Comparison of ENCODE assay signal across 10 cellular contexts in genomic region chr14:93789366-93790130, GRCh38. TPM values are rescaled to one million over a fixed set of nuclear protein-coding genes. Genes with fewer than 3 reads are reported as not detected.
DNase-seq lines count a peak whose midpoint lies in the region; ATAC-seq and TF ChIP-seq lines count a peak whose summit lies in the region.
"Had no signal": no experiment of that assay in that cellular context is flagged by ENCODE, and none has a peak within 500 bp of the region (broad histone marks: within the 10 kb centered on the region; RNA-seq: fewer than 3 reads in every experiment).

No MANE protein-coding gene starts in this region.

- WGBS in heart right ventricle, 2 donors, result 43 to 46% methylated on average over 18 of the region's 18 CpGs
- 44 to 52% (median 48%) methylated on average over 12 to 18 of the region's 18 CpGs for WGBS in adrenal gland, 4 donors

- H3K4me1 ChIP-seq in PC-3 (ENCODE audit: insufficient read depth, low read length), result no peaks in the 10 kb centered on the region
- H3K4me1 ChIP-seq in heart right ventricle, result peaks cover 0 to 21% (median 9%) of the 10 kb centered on the region in 9 donors
- H3K4me1 ChIP-seq in rectal smooth muscle tissue (ENCODE audit: control insufficient read depth, insufficient read depth, low read length), result peaks cover 17% of the 10 kb centered on the region
- no peaks in the 10 kb centered on the region for H3K4me1 ChIP-seq in adrenal gland (replicated peaks in 1 of 2)
- H3K4me1 ChIP-seq: foreskin keratinocyte had no signal

- DNase-seq in Calu3, result no peak
- DNase-seq in PC-3, result no peak
- DNase-seq in heart right ventricle, result no peak
- DNase-seq in adrenal gland, result no peak
- no peak for DNase-seq in NCI-H128 (lab: John Stamatoyannopoulos, UW; ENCODE audit: unreplicated experiment)
- no peak for DNase-seq in NCI-H1048 (lab: John Stamatoyannopoulos, UW)

- POLR2A ChIA-PET in PC-3 (lab: Charles Lee; ENCODE audit: unreplicated experiment), result no interaction called here

- no peak for TF ChIP-seq CTCF in Calu3 (IDR thresholded peaks at IDR 0.05; ENCODE audit: unreplicated experiment)
- TF ChIP-seq CTCF in PC-3 (conservative IDR thresholded peaks at IDR 0.05; ENCODE audit: low read depth, low read length), result no peak; the same call in 1 of the 2 replicates
- TF ChIP-seq CTCF in heart right ventricle (IDR thresholded peaks at IDR 0.05), result no peak
- no peak for TF ChIP-seq CTCF in adrenal gland (IDR thresholded peaks at IDR 0.05)

- H3K4me3 Mint-ChIP-seq in Calu3 (ENCODE audit: low read depth, unreplicated experiment), result peak overlapping the region; percentile 59

- H4K20me1 ChIP-seq in PC-3 (ENCODE audit: low read length), result no peaks in the 10 kb centered on the region

- H3K4me3 ChIP-seq in PC-3 (ENCODE audit: low read length) (peak overlapping the region; percentile 44; the same call in 1 of the 2 replicates), heart right ventricle (peak overlapping the region in 9 of 10 donors; percentile 48 to 66 (median 56)), rectal smooth muscle tissue (ENCODE audit: low read length) (peak overlapping the region; percentile 26), adrenal gland (peak overlapping the region in 1 of 4 donors; percentile 36)

- peaks cover 4% of the 10 kb centered on the region for H3K36me3 Mint-ChIP-seq in Calu3 (ENCODE audit: insufficient read depth, unreplicated experiment)

- H3K27ac ChIP-seq in PC-3 (ENCODE audit: low read length) (no peak overlapping the region), heart right ventricle (peak overlapping the region in 6 of 10 donors; percentile 25 to 80 (median 62)), rectal smooth muscle tissue (ENCODE audit: low read depth, low read length) (peak overlapping the region; percentile 84), adrenal gland (no peak overlapping the region)
- H3K27ac ChIP-seq: foreskin keratinocyte, neutrophil had no signal

- no peaks in the 10 kb centered on the region for H3K79me2 ChIP-seq in PC-3 (ENCODE audit: low read length)

- no peaks in the 10 kb centered on the region for H3K9me3 ChIP-seq in PC-3 (ENCODE audit: low read length)
- no peaks in the 10 kb centered on the region for H3K9me3 ChIP-seq in heart right ventricle
- H3K9me3 ChIP-seq in adrenal gland (replicated peaks in 1 of 3), result no peaks in the 10 kb centered on the region
- H3K9me3 ChIP-seq: neutrophil had no signal

- H3K27ac Mint-ChIP-seq in Calu3 (ENCODE audit: unreplicated experiment), result no peak overlapping the region

- H2AFZ ChIP-seq in PC-3 (ENCODE audit: low read length), result no peak overlapping the region

- CTCF ChIA-PET in Calu3 (lab: Charles Lee), result interaction anchor here (0.6 kb wide), 1 partner anchor 35 kb away, joined by 3 read pairs; no protein-coding TSS in a partner anchor
- CTCF ChIA-PET in PC-3 (lab: Charles Lee), result no interaction called here

- no peaks in the 10 kb centered on the region for H3F3A ChIP-seq in PC-3 (ENCODE audit: low read length, unreplicated experiment)

- BruUV-seq in Calu3 (replicated peaks; lab: Mats Ljungman, UMichigan) (no TSS peak), PC-3 (replicated peaks; lab: Mats Ljungman, UMichigan) (no TSS peak)

- H3K36me3 ChIP-seq in PC-3 (ENCODE audit: low read depth, low read length), result no peaks in the 10 kb centered on the region
- no peaks in the 10 kb centered on the region for H3K36me3 ChIP-seq in heart right ventricle
- no peaks in the 10 kb centered on the region for H3K36me3 ChIP-seq in rectal smooth muscle tissue (ENCODE audit: control insufficient read depth, insufficient read depth, low read length)
- no peaks in the 10 kb centered on the region for H3K36me3 ChIP-seq in adrenal gland (replicated peaks in 1 of 2)
- H3K36me3 ChIP-seq: neutrophil had no signal

- ATAC-seq in PC-3, result no peak
- ATAC-seq in heart right ventricle, result peak in 7 of 8 donors; percentile 6 to 43 (median 24)
- no peak for ATAC-seq in GM21528 (IDR thresholded peaks at IDR 0.05; ENCODE audit: low FRiP score, unreplicated experiment)

- H3K9me2 ChIP-seq in PC-3 (replicated peaks; ENCODE audit: low read length), result no peaks in the 10 kb centered on the region

- H3K27me3 ChIP-seq in PC-3 (ENCODE audit: low read length) (peaks cover 78% of the 10 kb centered on the region), heart right ventricle (peaks cover 0 to 44% (median 25%) of the 10 kb centered on the region in 7 donors), rectal smooth muscle tissue (ENCODE audit: control insufficient read depth, insufficient read depth, low read length) (no peaks in the 10 kb centered on the region), adrenal gland (peaks cover 23% of the 10 kb centered on the region)

- peaks cover 100% of the 10 kb centered on the region for H3K27me3 Mint-ChIP-seq in Calu3 (ENCODE audit: unreplicated experiment)

- TF ChIP-seq POLR2A in adrenal gland (IDR thresholded peaks at IDR 0.05), result no peak

- H3K9me3 Mint-ChIP-seq in Calu3 (ENCODE audit: low read depth, unreplicated experiment), result no peaks in the 10 kb centered on the region

- H3K4me2 ChIP-seq in PC-3 (ENCODE audit: low read length), result peak overlapping the region; percentile 66

- intact Hi-C loops in Calu3 (cut with micrococcal nuclease; ENCODE audit: unreplicated experiment) (loop anchor here (2.0 kb wide), 1 partner anchor 135 kb away; no protein-coding TSS in a partner anchor), PC-3 (cut with micrococcal nuclease) (no loop called here), heart right ventricle (cut with DNase I) (loop anchor here in 9 of 10 donors (1.0 to 10.0 kb wide), 12 partner anchors 42 to 135 kb away; no protein-coding TSS in a partner anchor), adrenal gland (cut with DNase I) (no loop called here)

- H3K9ac ChIP-seq in PC-3 (ENCODE audit: low read length) (no peak overlapping the region), rectal smooth muscle tissue (ENCODE audit: low read length) (peak overlapping the region; percentile 17)

- H3K4me1 Mint-ChIP-seq in Calu3 (ENCODE audit: low read depth, unreplicated experiment), result no peaks in the 10 kb centered on the region

RNA-seq across cellular contexts. Expression of gene PRIMA1, which starts 1.3 kb away (rescaled TPM):
- total RNA-seq in Calu3 (2022) (not detected in 2 replicates), PC-3 (2014; rRNA removed) (0.04 TPM in 1 of 2 replicates, not detected in the other), heart right ventricle (10 to 100 TPM in 1 of 10 donors, 1 to 10 TPM in 9; 1.8 to 12.7 (median 4.1) TPM), adrenal gland (1 to 10 TPM in 4 of 8 donors, under 1 TPM in 3, not detected in 1; 0.47 to 4.7 (median 1.6) TPM)
- polyA plus RNA-seq in heart right ventricle (10 to 100 TPM in 1 of 2 donors, 1 to 10 TPM in 1; 2.2 to 16.3 TPM), adrenal gland (1 to 10 TPM; 1.9 to 4.2 (median 4.2) TPM)
- total RNA-seq: foreskin keratinocyte had no signal
- polyA plus RNA-seq: foreskin keratinocyte had no signal

Comparison
In these comparisons a context has a peak if more than half of its experiments do, and no peak if none do; other contexts are left out.
1. ATAC-seq: peak in heart right ventricle (7 of 8); none in PC-3 (single experiment) and GM21528 (single experiment).
2. H3K27ac ChIP-seq: peak in heart right ventricle (6 of 10) and rectal smooth muscle tissue (single experiment); none in PC-3 (single experiment) and adrenal gland (0 of 5).
3. intact Hi-C loops: an anchor here in Calu3 (2.0 kb wide) and heart right ventricle (1.0 to 10.0 kb wide); none called in PC-3 and adrenal gland.